Comparison of ENCODE assay signal across 9 cellular contexts in genomic region chr9:77018058-77019009, GRCh38. TPM values are rescaled to one million over a fixed set of nuclear protein-coding genes. Genes with fewer than 3 reads are reported as not detected.
DNase-seq lines count a peak whose midpoint lies in the region; ATAC-seq, FAIRE-seq and TF ChIP-seq lines count a peak whose summit lies in the region.
"Had no signal": no experiment of that assay in that cellular context is flagged by ENCODE, and none has a peak within 500 bp of the region (broad histone marks: within the 10 kb centered on the region; RNA-seq: fewer than 3 reads in every experiment).

No MANE protein-coding gene starts in this region.

- DNase-seq in left ventricle myocardium inferior (no peak), left ventricle myocardium superior (no peak), left kidney (ENCODE audit: low read depth, low spot score) (peak; percentile 71), tibial artery (peak in 1 of 2 donors; percentile 67), urothelium cell line (ENCODE audit: low spot score) (no peak), NOMO-1 treated with dmso at 0.1 percent for 144 hours (lab: John Stamatoyannopoulos, UW; ENCODE audit: unreplicated experiment) (no peak)
- DNase-seq: brain microvascular endothelial cell had no signal

- no peak for TF ChIP-seq CTCF in left ventricle myocardium inferior (IDR thresholded peaks at IDR 0.05; ENCODE audit: borderline replicate concordance)
- TF ChIP-seq CTCF in tibial artery (IDR thresholded peaks at IDR 0.05), result no peak

- H3K4me3 ChIP-seq in left ventricle myocardium inferior (peak overlapping the region; percentile 47), tibial artery (peak overlapping the region; percentile 6 to 40)

- intact Hi-C loops in left ventricle myocardium inferior (cut with micrococcal nuclease) (no loop called here), left ventricle myocardium superior (cut with micrococcal nuclease) (no loop called here), tibial artery (cut with DNase I; ENCODE audit: low total_unique reads) (loop anchor here (10.0 kb wide), 1 partner anchor 574 kb away; no protein-coding TSS in a partner anchor)

- H3K27me3 ChIP-seq in left ventricle myocardium inferior (ENCODE audit: low read depth), result peaks cover 100% of the 10 kb centered on the region
- H3K27me3 ChIP-seq in tibial artery, result peaks cover 10 to 100% of the 10 kb centered on the region in 2 donors

- H3K9me3 ChIP-seq in left ventricle myocardium inferior (replicated peaks) (no peaks in the 10 kb centered on the region), tibial artery (no peaks in the 10 kb centered on the region)

- H3K36me3 ChIP-seq in left ventricle myocardium inferior (no peaks in the 10 kb centered on the region), tibial artery (no peaks in the 10 kb centered on the region)
- H3K36me3 ChIP-seq: brain microvascular endothelial cell had no signal

- H3K27ac ChIP-seq in left ventricle myocardium inferior (replicated peaks) (no peak overlapping the region), tibial artery (no peak overlapping the region)
- H3K27ac ChIP-seq: brain microvascular endothelial cell had no signal

- ATAC-seq in left ventricle myocardium superior, result no peak
- ATAC-seq in SK-N-SH treated with all-trans-retinoic acid at 6 μM for 48 hours, result peak; percentile 21; the same call in 1 of the 3 replicates
- ATAC-seq in GM21381 (IDR thresholded peaks at IDR 0.05; ENCODE audit: unreplicated experiment), result no peak

- no peak for FAIRE-seq in urothelium cell line (lab: Jason Lieb, UNC)

- peaks cover 77% of the 10 kb centered on the region for H3K4me1 ChIP-seq in left ventricle myocardium inferior
- H3K4me1 ChIP-seq in tibial artery, result peaks cover 0 to 86% (median 51%) of the 10 kb centered on the region in 4 donors

TF ChIP-seq in SK-N-SH treated with all-trans-retinoic acid at 6 μM for 48 hours, 23 proteins besides CTCF, POLR2A, EP300 and RAD21:
- no peak for TF ChIP-seq RARB (CRISPR knock-in tag; IDR thresholded peaks at IDR 0.05)
- TF ChIP-seq BACH2 (CRISPR knock-in tag; IDR thresholded peaks at IDR 0.05; ENCODE audit: borderline replicate concordance), result no peak
- TF ChIP-seq TCF4 (CRISPR knock-in tag; IDR thresholded peaks at IDR 0.05; ENCODE audit: borderline replicate concordance), result no peak
- TF ChIP-seq CSDC2 (CRISPR knock-in tag; IDR thresholded peaks at IDR 0.05), result no peak
- no peak for TF ChIP-seq ISL1 (CRISPR knock-in tag; IDR thresholded peaks at IDR 0.05)
TF ChIP-seq in SK-N-SH treated with all-trans-retinoic acid at 6 μM for 48 hours: peak in this region for 0.

RNA-seq across cellular contexts. Expression of gene FOXB2, which starts 1.1 kb away (rescaled TPM):
- total RNA-seq in left ventricle myocardium inferior (not detected), left ventricle myocardium superior (not detected)
